Comparison of ENCODE assay signal across 7 cellular contexts in genomic region chr4:128830906-128831525, GRCh38. TPM values are rescaled to one million over a fixed set of nuclear protein-coding genes. Genes with fewer than 3 reads are reported as not detected.
DNase-seq lines count a peak whose midpoint lies in the region; ATAC-seq, FAIRE-seq and TF ChIP-seq lines count a peak whose summit lies in the region.

No MANE protein-coding gene starts in this region.

- H4K8ac ChIP-seq in H1 (ENCODE audit: extremely low read depth, insufficient read depth, low read length) (no peak overlapping the region), trophoblast cell (ENCODE audit: low read depth, low read length) (no peak overlapping the region)

- H2AFZ ChIP-seq in H1 (ENCODE audit: low read length) (no peak overlapping the region), trophoblast cell (ENCODE audit: insufficient read depth, low read length, poor library complexity) (no peak overlapping the region)

- TF ChIP-seq EP300 in H1 (IDR thresholded peaks at IDR 0.05; ENCODE audit: borderline replicate concordance in 1 of 2, low read depth in 2 of 2, low read length in 2 of 2): no peak

- peaks cover 3% of the 10 kb centered on the region for H3K36me3 Mint-ChIP-seq in IgD-negative memory B cell

- no peak overlapping the region for H3K4ac ChIP-seq in H1 (replicated peaks; ENCODE audit: insufficient read length, low read depth, low read length)
- no peak overlapping the region for H3K4ac ChIP-seq in trophoblast cell (ENCODE audit: low read depth, low read length)

- H3K27me3 ChIP-seq in H1 (replicated peaks in 1 of 4; ENCODE audit: control insufficient read depth in 3 of 4, extremely low read depth in 1 of 4, insufficient read depth in 3 of 4, low read length in 3 of 4): no peaks in the 10 kb centered on the region
- no peaks in the 10 kb centered on the region for H3K27me3 ChIP-seq in trophoblast cell (ENCODE audit: insufficient read depth, low read length)

- H3K18ac ChIP-seq in H1 (ENCODE audit: extremely low read depth, low read length) (no peak overlapping the region), trophoblast cell (ENCODE audit: low read length) (no peak overlapping the region)

- TF ChIP-seq RAD21 in H1 (IDR thresholded peaks at IDR 0.05 in 1 of 2, conservative IDR thresholded peaks at IDR 0.05 in 1 of 2; ENCODE audit: low read depth in 2 of 2, low read length in 2 of 2): no peak

- H3K9ac ChIP-seq in H1 (replicated peaks in 1 of 4; ENCODE audit: extremely low read depth in 1 of 4, low read depth in 3 of 4, low read length in 3 of 4): no peak overlapping the region
- H3K9ac ChIP-seq in trophoblast cell (ENCODE audit: low read length): no peak overlapping the region

- TF ChIP-seq POLR2A in H1 (IDR thresholded peaks at IDR 0.05; ENCODE audit: control extremely low read depth in 1 of 2, low read depth in 2 of 2, low read length in 2 of 2): no peak

- H2BK120ac ChIP-seq in H1 (replicated peaks; ENCODE audit: low read depth, low read length) (no peak overlapping the region), trophoblast cell (ENCODE audit: insufficient read depth, low read length, poor library complexity) (peak overlapping the region; percentile 23)

- no peaks in the 10 kb centered on the region for H3K27me3 Mint-ChIP-seq in IgD-negative memory B cell

- H4K91ac ChIP-seq in H1 (replicated peaks; ENCODE audit: insufficient read length, low read length): no peak overlapping the region
- no peak overlapping the region for H4K91ac ChIP-seq in trophoblast cell (ENCODE audit: low read depth, low read length)

- no peak for ATAC-seq in HG03097 (IDR thresholded peaks at IDR 0.05; ENCODE audit: low FRiP score, unreplicated experiment)
- no peak for ATAC-seq in GM21825 (IDR thresholded peaks at IDR 0.05; ENCODE audit: unreplicated experiment)

- CTCF ChIA-PET in H1 (lab: Charles Lee; ENCODE audit: partially characterized antibody): interaction anchor here (0.5 to 2.0 kb wide), 5 partner anchors 12 to 289 kb away, joined by 3 to 7 read pairs (median 3); no protein-coding TSS in a partner anchor

- peaks cover 17 to 52% (median 36%) of the 10 kb centered on the region in 4 experiments for H3K36me3 ChIP-seq in H1 (ENCODE audit: control insufficient read depth in 2 of 4, insufficient read depth in 4 of 4, low read length in 3 of 4)
- peaks cover 8 to 19% of the 10 kb centered on the region in 2 experiments for H3K36me3 ChIP-seq in trophoblast cell (ENCODE audit: control insufficient read depth in 1 of 2, insufficient read depth in 2 of 2, low read length in 2 of 2)

- H4K20me1 ChIP-seq in H1 (replicated peaks in 1 of 2; ENCODE audit: control insufficient read depth in 1 of 2, insufficient read depth in 2 of 2, low read length in 2 of 2): peaks cover 65 to 68% of the 10 kb centered on the region in 2 experiments

- TF ChIP-seq CTCF in GM12865 (IDR thresholded peaks at IDR 0.05; ENCODE audit: insufficient read depth, low read depth, low read length, missing control alignments): no peak
- no peak for TF ChIP-seq CTCF in H1 (IDR thresholded peaks at IDR 0.05; ENCODE audit: control extremely low read depth in 1 of 3, insufficient read depth in 1 of 3, low read depth in 1 of 3, low read length in 3 of 3)

- H3K56ac ChIP-seq in H1 (replicated peaks; ENCODE audit: insufficient read length, low read depth, low read length): no peak overlapping the region

- H3K79me2 ChIP-seq in H1 (ENCODE audit: control insufficient read depth in 1 of 2, insufficient read depth in 2 of 2, low read length in 2 of 2): peaks cover 86 to 100% of the 10 kb centered on the region in 2 experiments
- peaks cover 16% of the 10 kb centered on the region for H3K79me2 ChIP-seq in trophoblast cell (ENCODE audit: control insufficient read depth, insufficient read depth, low read length, poor library complexity)

- no peaks in the 10 kb centered on the region for H3K9me3 ChIP-seq in H1 (ENCODE audit: insufficient read depth in 2 of 2, low read depth in 1 of 2, low read length in 1 of 2)
- H3K9me3 ChIP-seq in trophoblast cell (ENCODE audit: insufficient read depth, low read depth, low read length): peaks cover 2% of the 10 kb centered on the region

- no peak overlapping the region for H2BK5ac ChIP-seq in H1 (ENCODE audit: low read depth, low read length)
- no peak overlapping the region for H2BK5ac ChIP-seq in trophoblast cell (ENCODE audit: low read depth, low read length, poor library complexity)

- FAIRE-seq in H1 (lab: Jason Lieb, UNC) (no peak), frontal cortex (lab: Jason Lieb, UNC) (no peak)

- 0 out of 2 replicates have a peak, but pooled peaks cover 3% of the 10 kb centered on the region for H3K23me2 ChIP-seq in H1 (ENCODE audit: low read depth, low read length)

- no peak overlapping the region for H2AK5ac ChIP-seq in H1 (ENCODE audit: low read depth, low read length)
- no peak overlapping the region for H2AK5ac ChIP-seq in trophoblast cell (ENCODE audit: low read length)

- H3K4me1 ChIP-seq in H1 (replicated peaks in 1 of 4; ENCODE audit: control insufficient read depth in 3 of 4, insufficient read depth in 4 of 4, low read length in 3 of 4): peaks cover 15 to 56% (median 39%) of the 10 kb centered on the region in 4 experiments
- peaks cover 9 to 10% of the 10 kb centered on the region in 2 experiments for H3K4me1 ChIP-seq in trophoblast cell (ENCODE audit: control insufficient read depth in 1 of 2, insufficient read depth in 2 of 2, low read length in 2 of 2)

- no peak overlapping the region for H3K14ac ChIP-seq in H1 (ENCODE audit: insufficient read length)
- no peak overlapping the region for H3K14ac ChIP-seq in trophoblast cell (ENCODE audit: low read length)

- H3K4me3 Mint-ChIP-seq in IgD-negative memory B cell: peak overlapping the region in 2 of 4 donors; percentile 18 to 63

- H2BK12ac ChIP-seq in H1 (ENCODE audit: low read depth, low read length) (no peak overlapping the region), trophoblast cell (ENCODE audit: low read length) (no peak overlapping the region)

- H3K9me3 Mint-ChIP-seq in IgD-negative memory B cell: no peaks in the 10 kb centered on the region

- H3K4me2 ChIP-seq in H1 (ENCODE audit: insufficient read depth in 1 of 2, low read depth in 2 of 2, low read length in 2 of 2): peak overlapping the region; percentile 51 to 56
- no peak overlapping the region for H3K4me2 ChIP-seq in trophoblast cell (ENCODE audit: low read length)

- peaks cover 4% of the 10 kb centered on the region; the same call in 1 of the 2 replicates for H3K79me1 ChIP-seq in H1 (ENCODE audit: low read depth, low read length)
- no peaks in the 10 kb centered on the region for H3K79me1 ChIP-seq in trophoblast cell (ENCODE audit: low read length)

- peak overlapping the region in 2 of 3 donors; percentile 41 to 52 for H3K27ac Mint-ChIP-seq in IgD-negative memory B cell

- no peak overlapping the region for H4K12ac ChIP-seq in trophoblast cell (ENCODE audit: low read depth, low read length)

- no peak overlapping the region for H2BK20ac ChIP-seq in H1 (ENCODE audit: low read length)

- H3K27ac ChIP-seq in H1 (ENCODE audit: low read depth, low read length) (no peak overlapping the region; the same call in 1 of the 2 replicates), trophoblast cell (ENCODE audit: low read depth, low read length) (no peak overlapping the region)

- POLR2A ChIA-PET in H1 (lab: Charles Lee; ENCODE audit: partially characterized antibody): interaction anchor here (0.9 to 21.1 kb wide), 8 partner anchors 8 to 35 kb away, joined by 3 to 204 read pairs (median 20); partner anchors contain the start of gene JADE1

- H3K4me1 Mint-ChIP-seq in IgD-negative memory B cell: peaks cover 37 to 57% (median 51%) of the 10 kb centered on the region in 3 donors

- 60% methylated on average over 5 of the region's 5 CpGs; no CpG with 5 or more reads in 1 of the 2 experiments for WGBS in H1 (ENCODE audit: extremely low coverage in 1 of 2, insufficient coverage in 1 of 2, insufficient read length in 1 of 2, insufficient replicate concordance in 2 of 2, low coverage in 1 of 2, low lambda C conversion rate in 2 of 2, missing lambda C conversion rate in 1 of 2), 2 experiments
- WGBS in trophoblast cell (ENCODE audit: extremely low coverage, insufficient coverage, insufficient read length): no CpG with 5 or more reads among the region's 5 CpGs

- DNase-seq in GM12865 (ENCODE audit: low read depth): peak; percentile 31
- DNase-seq in H1 (ENCODE audit: low read depth in 1 of 2, low spot score in 2 of 2): no peak
- no peak for DNase-seq in trophoblast cell
- DNase-seq in frontal cortex (ENCODE audit: low spot score in 2 of 2): no peak

- H4K5ac ChIP-seq in H1 (ENCODE audit: insufficient read length, low read depth, low read length): no peak overlapping the region

- no peak overlapping the region for H2BK15ac ChIP-seq in H1 (ENCODE audit: low read length)

- H3K4me3 ChIP-seq in GM12865 (ENCODE audit: low read depth, low read length) (peak overlapping the region; percentile 1; the same call in 1 of the 2 replicates), H1 (ENCODE audit: extremely low read depth in 1 of 4, insufficient read depth in 2 of 4, low read depth in 3 of 4, low read length in 4 of 4) (peak overlapping the region in 1 of 4 experiments; percentile 35; a peak in 2 of 8 replicates), trophoblast cell (ENCODE audit: low read depth, low read length) (no peak overlapping the region)

- no peak overlapping the region for H3K23ac ChIP-seq in H1 (ENCODE audit: insufficient read length)
- H3K23ac ChIP-seq in trophoblast cell (ENCODE audit: low read length): no peak overlapping the region

TF ChIP-seq in H1, 55 proteins besides CTCF, POLR2A, EP300 and RAD21 (continues in another document):
- TF ChIP-seq SIX5 (IDR thresholded peaks at IDR 0.05; ENCODE audit: low read depth, low read length) (no peak), POLR2AphosphoS5 (IDR thresholded peaks at IDR 0.05; ENCODE audit: low read depth, low read length) (no peak; the same call in 1 of the 2 replicates), SIN3A (conservative IDR thresholded peaks at IDR 0.05 in 1 of 2, IDR thresholded peaks at IDR 0.05 in 1 of 2; ENCODE audit: low read depth in 1 of 2, low read length in 2 of 2) (no peak), TBP (IDR thresholded peaks at IDR 0.05; ENCODE audit: low read depth, low read length) (no peak), POU5F1 (IDR thresholded peaks at IDR 0.05; ENCODE audit: low read depth, low read length) (no peak), TAF1 (IDR thresholded peaks at IDR 0.05; ENCODE audit: low read depth, low read length) (no peak)

RNA-seq across cellular contexts. Expression of gene JADE1, which starts 21.5 kb away (rescaled TPM):
- polyA plus RNA-seq in IgD-negative memory B cell (34.6 TPM), H1 (2011; rRNA removed) (37.7 and 43.8 TPM in 2 replicates)
- total RNA-seq in H1 (2021; fragmentation: NEBNext Ultra II Directional; extraction: Animal tissue kit (Norgen Biotek cat#: 25700)): 213 and 216 TPM in 2 replicates
- polyA plus RNA-seq in H1 (2011; cell fraction: cytosol; rRNA removed): 57.6 TPM
- 123 TPM for polyA plus RNA-seq in H1 (2011; cell fraction: nucleus; rRNA removed)
- polyA plus RNA-seq in H1 (2012, experiment 1 of 2): 83.3 to 114 TPM (median 103 TPM) in 4 replicates
- 16.3 TPM for polyA plus RNA-seq in H1 (2012, experiment 2 of 2)
- polyA plus RNA-seq in H1 (2013, experiment 1 of 2): 91.7 TPM
- polyA plus RNA-seq in H1 (2013, experiment 2 of 2): 84.6 TPM
- polyA minus RNA-seq in H1 (2011; rRNA and poly(A)+ RNA removed): 192 and 212 TPM in 2 replicates
- polyA minus RNA-seq in H1 (2011; cell fraction: cytosol; rRNA and poly(A)+ RNA removed): 75.4 TPM
- polyA minus RNA-seq in H1 (2011; cell fraction: nucleus; rRNA and poly(A)+ RNA removed): 179 TPM
- polyA plus RNA-seq in trophoblast cell (2013): 17.0 TPM in 2 replicates
- total RNA-seq in frontal cortex: 28.5 TPM
